ENCODE assay signal across 9 cellular contexts in genomic region chr14:35333797-35334743, GRCh38. TPM values are rescaled to one million over a fixed set of nuclear protein-coding genes. Genes with fewer than 3 reads are reported as not detected.
A peak's percentile ranks its signal among the peaks of the same experiment; 100 is the strongest.
DNase-seq lines count a peak whose midpoint lies in the region; ATAC-seq, FAIRE-seq and TF ChIP-seq lines count a peak whose summit lies in the region.
"Had no signal": no experiment of that assay in that cellular context is flagged by ENCODE, and none has a peak within 500 bp of the region (broad histone marks: within the 10 kb centered on the region; RNA-seq: fewer than 3 reads in every experiment).

No MANE protein-coding gene starts in this region.

- no peaks in the 10 kb centered on the region for H3K36me3 Mint-ChIP-seq in activated naive CD4-positive, alpha-beta T cell treated with anti-CD3 and anti-CD28 coated beads, Interleukin-2, amount 50 U/mL, for 72 hours
- no peaks in the 10 kb centered on the region for H3K36me3 Mint-ChIP-seq in nephron (ENCODE audit: low read depth)

- H3K4me3 Mint-ChIP-seq in nephron = no peak overlapping the region

- no peak for TF ChIP-seq CTCF in cardiac muscle cell (IDR thresholded peaks at IDR 0.05; ENCODE audit: low read depth, low read length)
- TF ChIP-seq CTCF in nephron (IDR thresholded peaks at IDR 0.05; ENCODE audit: unreplicated experiment in 3 of 3) = no peak
- TF ChIP-seq CTCF in upper lobe of left lung (IDR thresholded peaks at IDR 0.05) = peak in 2 of 6 experiments; percentile 4 to 9
- no peak for TF ChIP-seq CTCF in D721Med (IDR thresholded peaks at IDR 0.05; ENCODE audit: insufficient read depth, missing control alignments)

- peak overlapping the region; percentile 51 for H3K27ac ChIP-seq in cardiac muscle cell
- H3K27ac ChIP-seq in right cardiac atrium (ENCODE audit: low read length) = no peak overlapping the region
- H3K27ac ChIP-seq in upper lobe of left lung = peak overlapping the region; percentile 82 to 97 (median 88)
- H3K27ac ChIP-seq: HL-60 had no signal

- intact Hi-C loops in right cardiac atrium (cut with DNase I) = no loop called here

- no peaks in the 10 kb centered on the region for H3K9me3 Mint-ChIP-seq in activated naive CD4-positive, alpha-beta T cell treated with anti-CD3 and anti-CD28 coated beads, Interleukin-2, amount 50 U/mL, for 72 hours
- H3K9me3 Mint-ChIP-seq in nephron = no peaks in the 10 kb centered on the region

- H3K4me1 Mint-ChIP-seq in nephron = peaks cover 38% of the 10 kb centered on the region

- no peak overlapping the region for H3K4me3 ChIP-seq in cardiac muscle cell
- no peak overlapping the region for H3K4me3 ChIP-seq in right cardiac atrium (ENCODE audit: low read length)
- H3K4me3 ChIP-seq in upper lobe of left lung = no peak overlapping the region

- H3K9me3 ChIP-seq in cardiac muscle cell (ENCODE audit: low read depth) = no peaks in the 10 kb centered on the region
- H3K9me3 ChIP-seq in right cardiac atrium (ENCODE audit: control insufficient read depth, low read length) = no peaks in the 10 kb centered on the region
- H3K9me3 ChIP-seq in upper lobe of left lung = no peaks in the 10 kb centered on the region

- WGBS in right cardiac atrium = 85% methylated on average over 15 of the region's 15 CpGs
- WGBS in upper lobe of left lung, 2 donors = 66 to 69% methylated on average over 12 to 15 of the region's 15 CpGs

- no peaks in the 10 kb centered on the region for H3K27me3 Mint-ChIP-seq in nephron (ENCODE audit: low read depth)

- ATAC-seq in right cardiac atrium = no peak
- peak; percentile 72 to 84 for ATAC-seq in activated naive CD4-positive, alpha-beta T cell treated with anti-CD3 and anti-CD28 coated beads, Interleukin-2, amount 50 U/mL, for 72 hours
- ATAC-seq in upper lobe of left lung (ENCODE audit: low FRiP score in 2 of 2) = no peak

- peak overlapping the region; percentile 93 to 95 for H3K27ac Mint-ChIP-seq in activated naive CD4-positive, alpha-beta T cell treated with anti-CD3 and anti-CD28 coated beads, Interleukin-2, amount 50 U/mL, for 72 hours
- peak overlapping the region; percentile 86 to 94 (median 92) for H3K27ac Mint-ChIP-seq in nephron

- DNase-seq in cardiac muscle cell (ENCODE audit: low read depth in 1 of 2, low spot score in 1 of 2) = no peak
- no peak for DNase-seq in right cardiac atrium
- peak; percentile 22 to 69 for DNase-seq in activated naive CD4-positive, alpha-beta T cell treated with anti-CD3 and anti-CD28 coated beads, Interleukin-2, amount 50 U/mL, for 72 hours (ENCODE audit: low spot score in 2 of 2)
- DNase-seq in upper lobe of left lung = peak; percentile 36 to 64
- no peak for DNase-seq in amniotic stem cell (lab: John Stamatoyannopoulos, UW)
- no peak for DNase-seq in D721Med (ENCODE audit: insufficient read length, low spot score)
- DNase-seq in DMS79 treated with DMSO at 0.1 percent for 48 hours (lab: John Stamatoyannopoulos, UW) = no peak

- H3K36me3 ChIP-seq in cardiac muscle cell (no peaks in the 10 kb centered on the region), upper lobe of left lung (no peaks in the 10 kb centered on the region)

- no peak for TF ChIP-seq EP300 in upper lobe of left lung (IDR thresholded peaks at IDR 0.05)

- no peak for TF ChIP-seq POLR2A in upper lobe of left lung (IDR thresholded peaks at IDR 0.05)

- FAIRE-seq in D721Med (lab: Jason Lieb, UNC) = no peak

- H3K27me3 ChIP-seq in cardiac muscle cell (no peaks in the 10 kb centered on the region), right cardiac atrium (ENCODE audit: control insufficient read depth, insufficient read depth) (no peaks in the 10 kb centered on the region), upper lobe of left lung (no peaks in the 10 kb centered on the region)

- H3K4me1 ChIP-seq in cardiac muscle cell (ENCODE audit: low read depth) = peaks cover 26% of the 10 kb centered on the region
- H3K4me1 ChIP-seq in right cardiac atrium (ENCODE audit: control insufficient read depth, insufficient read depth, low read length) = peaks cover 17% of the 10 kb centered on the region
- peaks cover 72 to 77% (median 74%) of the 10 kb centered on the region in 4 donors for H3K4me1 ChIP-seq in upper lobe of left lung

RNA-seq across cellular contexts. Expression of gene PSMA6, which starts 41.9 kb away (rescaled TPM):
- 143 and 221 TPM in 2 replicates for total RNA-seq in cardiac muscle cell
- polyA plus RNA-seq in cardiac muscle cell = 296 and 352 TPM in 2 replicates
- 100 to 1,000 TPM; 149 to 175 (median 163) TPM for total RNA-seq in right cardiac atrium
- 193 TPM for polyA plus RNA-seq in right cardiac atrium
- total RNA-seq in activated naive CD4-positive, alpha-beta T cell treated with anti-CD3 and anti-CD28 coated beads, Interleukin-2, amount 50 U/mL, for 72 hours = 100 to 1,000 TPM; 293 to 408 TPM
- total RNA-seq in upper lobe of left lung = 100 to 1,000 TPM in 4 of 6 donors, 10 to 100 TPM in 2; 63.9 to 213 (median 162) TPM

Comparison
In these comparisons a context has a peak if more than half of its experiments do, and no peak if none do; other contexts are left out.
1. DNase-seq: peak in activated naive CD4-positive, alpha-beta T cell treated with anti-CD3 and anti-CD28 coated beads, Interleukin-2, amount 50 U/mL, for 72 hours (2 of 2) and upper lobe of left lung (2 of 2); none in cardiac muscle cell (0 of 2), right cardiac atrium (0 of 3), amniotic stem cell (single experiment), D721Med (single experiment) and DMS79 treated with DMSO at 0.1 percent for 48 hours (single experiment).
2. ATAC-seq: peak in activated naive CD4-positive, alpha-beta T cell treated with anti-CD3 and anti-CD28 coated beads, Interleukin-2, amount 50 U/mL, for 72 hours (2 of 2); none in right cardiac atrium (0 of 2) and upper lobe of left lung (0 of 2).